11 cellular contexts compared by ENCODE assay signal in genomic region chr6:10316327-10316726, GRCh38.
DNase-seq lines count a peak whose midpoint lies in the region; ATAC-seq and TF ChIP-seq lines count a peak whose summit lies in the region.
"Had no signal": no experiment of that assay in that cellular context is flagged by ENCODE, and none has a peak within 500 bp of the region (broad histone marks: within the 10 kb centered on the region; RNA-seq: fewer than 3 reads in every experiment).

No MANE protein-coding gene starts in this region.

- in situ Hi-C loops in GM13977 (cut with MboI; ENCODE audit: low pct_unique_long_range_greater_than_20kb, low sequenced_read_pairs, unreplicated experiment): no loop called here

- H3K4ac ChIP-seq in trophoblast cell (ENCODE audit: low read depth, low read length): no peak overlapping the region

- H2AFZ ChIP-seq in trophoblast cell (ENCODE audit: insufficient read depth, low read length, poor library complexity) (no peak overlapping the region), Karpas-422 (ENCODE audit: low read length) (no peak overlapping the region)

- no peak overlapping the region for H4K12ac ChIP-seq in trophoblast cell (ENCODE audit: low read depth, low read length)

- H3K9me2 ChIP-seq in Karpas-422 (replicated peaks; ENCODE audit: insufficient read depth, low read length): no peaks in the 10 kb centered on the region

- no peaks in the 10 kb centered on the region for H3K36me3 ChIP-seq in RWPE2 (ENCODE audit: low read depth)
- no peaks in the 10 kb centered on the region for H3K36me3 ChIP-seq in trophoblast cell (ENCODE audit: control insufficient read depth in 1 of 2, insufficient read depth in 2 of 2, low read length in 2 of 2)
- no peaks in the 10 kb centered on the region for H3K36me3 ChIP-seq in Karpas-422 (ENCODE audit: insufficient read depth, low read length)

- H3K9me3 ChIP-seq in RWPE2 (ENCODE audit: severe bottlenecking) (no peaks in the 10 kb centered on the region), trophoblast cell (ENCODE audit: insufficient read depth, low read depth, low read length) (peaks cover 5% of the 10 kb centered on the region), Karpas-422 (ENCODE audit: low read length) (no peaks in the 10 kb centered on the region)
- H3K9me3 ChIP-seq: psoas muscle had no signal

- no peak overlapping the region for H3K14ac ChIP-seq in trophoblast cell (ENCODE audit: low read length)

- TF ChIP-seq CTCF in RWPE2 (IDR thresholded peaks at IDR 0.05; ENCODE audit: poor library complexity, severe bottlenecking): no peak
- no peak for TF ChIP-seq CTCF in GM13977 (IDR thresholded peaks at IDR 0.05; ENCODE audit: extremely low read depth, insufficient read depth, missing control alignments)

- no peaks in the 10 kb centered on the region for H3K79me2 ChIP-seq in trophoblast cell (ENCODE audit: control insufficient read depth, insufficient read depth, low read length, poor library complexity)
- no peaks in the 10 kb centered on the region for H3K79me2 ChIP-seq in Karpas-422 (ENCODE audit: low read length)

- H3K18ac ChIP-seq in trophoblast cell (ENCODE audit: low read length): no peak overlapping the region

- ATAC-seq in RWPE2 (ENCODE audit: low read depth): peak; percentile 100
- peak; percentile 98 for ATAC-seq in esophagus mucosa
- no peak for ATAC-seq in HG03469 (IDR thresholded peaks at IDR 0.05; ENCODE audit: unreplicated experiment)
- ATAC-seq: psoas muscle had no signal

- no peaks in the 10 kb centered on the region for H3K27me3 ChIP-seq in RWPE2 (ENCODE audit: insufficient read depth, poor library complexity, severe bottlenecking)
- H3K27me3 ChIP-seq in trophoblast cell (ENCODE audit: insufficient read depth, low read length): no peaks in the 10 kb centered on the region
- H3K27me3 ChIP-seq in Karpas-422 (ENCODE audit: low read length): no peaks in the 10 kb centered on the region

- H3K79me1 ChIP-seq in trophoblast cell (ENCODE audit: low read length): peaks cover 9% of the 10 kb centered on the region

- no peak overlapping the region for H2AK5ac ChIP-seq in trophoblast cell (ENCODE audit: low read length)

- H3K4me2 ChIP-seq in trophoblast cell (ENCODE audit: low read length): no peak overlapping the region
- no peak overlapping the region for H3K4me2 ChIP-seq in Karpas-422 (ENCODE audit: low read depth, low read length, poor library complexity, severe bottlenecking)

- peak overlapping the region; percentile 86 for H2BK5ac ChIP-seq in trophoblast cell (ENCODE audit: low read depth, low read length, poor library complexity)

- no peak overlapping the region for H4K91ac ChIP-seq in trophoblast cell (ENCODE audit: low read depth, low read length)

- no peak overlapping the region for H4K8ac ChIP-seq in trophoblast cell (ENCODE audit: low read depth, low read length)

- H3K27ac ChIP-seq in RWPE2 (ENCODE audit: poor library complexity, severe bottlenecking): peak overlapping the region; percentile 59
- peak overlapping the region; percentile 96 for H3K27ac ChIP-seq in trophoblast cell (ENCODE audit: low read depth, low read length)
- H3K27ac ChIP-seq in Karpas-422 (ENCODE audit: low read length): no peak overlapping the region
- H3K27ac ChIP-seq: psoas muscle had no signal

- H2BK120ac ChIP-seq in trophoblast cell (ENCODE audit: insufficient read depth, low read length, poor library complexity): peak overlapping the region; percentile 84

- whole genome bisulfite sequencing in trophoblast cell (ENCODE audit: extremely low coverage, insufficient coverage, insufficient read length): no CpG with 5 or more reads among the region's 13 CpGs

- H3K9ac ChIP-seq in trophoblast cell (ENCODE audit: low read length) (no peak overlapping the region), Karpas-422 (ENCODE audit: low read length) (no peak overlapping the region)

- peaks cover 12% of the 10 kb centered on the region for H3K4me1 ChIP-seq in RWPE2 (ENCODE audit: insufficient read depth, poor library complexity, severe bottlenecking)
- peaks cover 17 to 26% of the 10 kb centered on the region in 2 experiments for H3K4me1 ChIP-seq in trophoblast cell (ENCODE audit: control insufficient read depth in 1 of 2, insufficient read depth in 2 of 2, low read length in 2 of 2)
- no peaks in the 10 kb centered on the region for H3K4me1 ChIP-seq in Karpas-422 (ENCODE audit: low read length)
- H3K4me1 ChIP-seq: psoas muscle had no signal

- H3K4me3 ChIP-seq in RWPE2 (ENCODE audit: severe bottlenecking) (no peak overlapping the region), trophoblast cell (ENCODE audit: low read depth, low read length) (no peak overlapping the region), Karpas-422 (ENCODE audit: low read length) (no peak overlapping the region)
- H3K4me3 ChIP-seq: psoas muscle had no signal

- H3K23ac ChIP-seq in trophoblast cell (ENCODE audit: low read length): no peak overlapping the region

- DNase-seq in ELR (ENCODE audit: low read depth): peak; percentile 96
- peak; percentile 82 for DNase-seq in RWPE2 (ENCODE audit: low spot score)
- DNase-seq in trophoblast cell: peak; percentile 93 to 96
- no peak for DNase-seq in GM13977 (ENCODE audit: low spot score)
- no peak for DNase-seq in Karpas-422
- DNase-seq in T-helper 2 cell: no peak
- DNase-seq: glutamatergic neuron; psoas muscle; stimulated activated naive CD4-positive, alpha-beta T cell treated with Interleukin-2 at 50 U/mL for 16 hours had no signal

- H4K20me1 ChIP-seq in Karpas-422 (ENCODE audit: insufficient read depth, low read depth, low read length): no peaks in the 10 kb centered on the region

- H2BK12ac ChIP-seq in trophoblast cell (ENCODE audit: low read length): no peak overlapping the region

Comparison
In these comparisons a context has a peak if more than half of its experiments do, and no peak if none do; other contexts are left out.
1. DNase-seq: peak in ELR (single experiment), RWPE2 (single experiment) and trophoblast cell (2 of 2); none in GM13977 (single experiment), Karpas-422 (single experiment) and T-helper 2 cell (0 of 5).